Comparison of ENCODE assay signal across 1 cellular context in the genomic region with DNA sequence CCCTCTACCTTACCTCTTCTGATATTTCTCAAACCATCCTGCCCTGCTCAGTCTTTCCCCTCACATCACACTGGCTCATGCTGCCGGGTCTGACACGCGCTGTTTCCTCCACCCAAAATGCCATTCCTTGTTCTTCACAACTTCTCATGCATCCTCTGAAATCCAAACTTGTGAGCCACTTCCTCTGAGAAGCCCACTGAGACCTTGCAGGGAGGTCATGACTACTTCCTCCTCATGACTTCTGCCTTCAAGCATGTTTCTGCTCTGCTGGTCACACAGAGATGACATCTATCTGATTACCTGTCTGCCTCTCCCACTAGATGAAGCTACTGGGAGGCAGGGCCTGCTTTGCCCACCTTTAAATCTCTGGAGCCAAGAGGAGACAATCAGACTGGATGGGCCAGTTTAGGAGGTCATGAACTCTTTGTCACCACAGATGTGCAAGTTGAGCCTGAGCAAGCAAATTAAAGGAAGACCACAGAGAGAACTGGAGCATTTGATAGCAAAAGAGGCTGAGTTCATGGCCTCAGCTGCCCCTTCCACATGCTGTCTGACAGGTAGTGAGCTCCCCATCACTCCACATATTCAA.
TF ChIP-seq lines count a peak whose summit lies in the region.

No MANE protein-coding gene starts in this region.

TF ChIP-seq in K562, 482 proteins besides CTCF, POLR2A, EP300 and RAD21 (continued from another document and continues in another):
- TF ChIP-seq, protein P1, sequence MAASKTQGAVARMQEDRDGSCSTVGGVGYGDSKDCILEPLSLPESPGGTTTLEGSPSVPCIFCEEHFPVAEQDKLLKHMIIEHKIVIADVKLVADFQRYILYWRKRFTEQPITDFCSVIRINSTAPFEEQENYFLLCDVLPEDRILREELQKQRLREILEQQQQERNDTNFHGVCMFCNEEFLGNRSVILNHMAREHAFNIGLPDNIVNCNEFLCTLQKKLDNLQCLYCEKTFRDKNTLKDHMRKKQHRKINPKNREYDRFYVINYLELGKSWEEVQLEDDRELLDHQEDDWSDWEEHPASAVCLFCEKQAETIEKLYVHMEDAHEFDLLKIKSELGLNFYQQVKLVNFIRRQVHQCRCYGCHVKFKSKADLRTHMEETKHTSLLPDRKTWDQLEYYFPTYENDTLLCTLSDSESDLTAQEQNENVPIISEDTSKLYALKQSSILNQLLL (CRISPR knock-in tag; IDR thresholded peaks at IDR 0.05; ENCODE audit: borderline replicate concordance) = no peak
- TF ChIP-seq, protein P2, sequence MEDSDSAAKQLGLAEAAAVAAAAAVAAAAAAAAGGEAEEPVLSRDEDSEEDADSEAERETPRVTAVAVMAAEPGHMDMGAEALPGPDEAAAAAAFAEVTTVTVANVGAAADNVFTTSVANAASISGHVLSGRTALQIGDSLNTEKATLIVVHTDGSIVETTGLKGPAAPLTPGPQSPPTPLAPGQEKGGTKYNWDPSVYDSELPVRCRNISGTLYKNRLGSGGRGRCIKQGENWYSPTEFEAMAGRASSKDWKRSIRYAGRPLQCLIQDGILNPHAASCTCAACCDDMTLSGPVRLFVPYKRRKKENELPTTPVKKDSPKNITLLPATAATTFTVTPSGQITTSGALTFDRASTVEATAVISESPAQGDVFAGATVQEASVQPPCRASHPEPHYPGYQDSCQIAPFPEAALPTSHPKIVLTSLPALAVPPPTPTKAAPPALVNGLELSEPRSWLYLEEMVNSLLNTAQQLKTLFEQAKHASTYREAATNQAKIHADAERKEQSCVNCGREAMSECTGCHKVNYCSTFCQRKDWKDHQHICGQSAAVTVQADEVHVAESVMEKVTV (CRISPR knock-in tag; IDR thresholded peaks at IDR 0.05) = no peak
- TF ChIP-seq ZNF232 (CRISPR knock-in tag; IDR thresholded peaks at IDR 0.05) (no peak), BACH1 (tag; IDR thresholded peaks at IDR 0.05) (no peak), ZNF707 (CRISPR knock-in tag; conservative IDR thresholded peaks at IDR 0.05) (no peak), SREBF2 (CRISPR knock-in tag; IDR thresholded peaks at IDR 0.05) (no peak), CTBP1 (IDR thresholded peaks at IDR 0.05; ENCODE audit: borderline replicate concordance) (peak; percentile 62), ZNF24 (IDR thresholded peaks at IDR 0.05) (no peak), TEAD1 (CRISPR knock-in tag; IDR thresholded peaks at IDR 0.05) (no peak), HDAC3 (IDR thresholded peaks at IDR 0.05; ENCODE audit: borderline replicate concordance, partially characterized antibody) (no peak), NR2C2 (CRISPR knock-in tag; IDR thresholded peaks at IDR 0.05) (no peak), NR2C2 (tag; IDR thresholded peaks at IDR 0.05) (0 out of 2 replicates have a peak, but pooled peaks have one; percentile 45), HDAC1 (IDR thresholded peaks at IDR 0.05) (peak in 1 of 2 experiments; percentile 22; a peak in 1 of 4 replicates), PHB (CRISPR knock-in tag; IDR thresholded peaks at IDR 0.05) (no peak), MEIS2 (IDR thresholded peaks at IDR 0.05; ENCODE audit: partially characterized antibody) (peak; percentile 3), NR4A1 (CRISPR knock-in tag; IDR thresholded peaks at IDR 0.05) (no peak), NR4A1 (tag; IDR thresholded peaks at IDR 0.05) (no peak), KDM5B (IDR thresholded peaks at IDR 0.05; ENCODE audit: insufficient replicate concordance, low read depth, low read length) (no peak), DNMT1 (IDR thresholded peaks at IDR 0.05) (no peak), ZNF217 (CRISPR knock-in tag; IDR thresholded peaks at IDR 0.05) (no peak)
- TF ChIP-seq, protein P3, sequence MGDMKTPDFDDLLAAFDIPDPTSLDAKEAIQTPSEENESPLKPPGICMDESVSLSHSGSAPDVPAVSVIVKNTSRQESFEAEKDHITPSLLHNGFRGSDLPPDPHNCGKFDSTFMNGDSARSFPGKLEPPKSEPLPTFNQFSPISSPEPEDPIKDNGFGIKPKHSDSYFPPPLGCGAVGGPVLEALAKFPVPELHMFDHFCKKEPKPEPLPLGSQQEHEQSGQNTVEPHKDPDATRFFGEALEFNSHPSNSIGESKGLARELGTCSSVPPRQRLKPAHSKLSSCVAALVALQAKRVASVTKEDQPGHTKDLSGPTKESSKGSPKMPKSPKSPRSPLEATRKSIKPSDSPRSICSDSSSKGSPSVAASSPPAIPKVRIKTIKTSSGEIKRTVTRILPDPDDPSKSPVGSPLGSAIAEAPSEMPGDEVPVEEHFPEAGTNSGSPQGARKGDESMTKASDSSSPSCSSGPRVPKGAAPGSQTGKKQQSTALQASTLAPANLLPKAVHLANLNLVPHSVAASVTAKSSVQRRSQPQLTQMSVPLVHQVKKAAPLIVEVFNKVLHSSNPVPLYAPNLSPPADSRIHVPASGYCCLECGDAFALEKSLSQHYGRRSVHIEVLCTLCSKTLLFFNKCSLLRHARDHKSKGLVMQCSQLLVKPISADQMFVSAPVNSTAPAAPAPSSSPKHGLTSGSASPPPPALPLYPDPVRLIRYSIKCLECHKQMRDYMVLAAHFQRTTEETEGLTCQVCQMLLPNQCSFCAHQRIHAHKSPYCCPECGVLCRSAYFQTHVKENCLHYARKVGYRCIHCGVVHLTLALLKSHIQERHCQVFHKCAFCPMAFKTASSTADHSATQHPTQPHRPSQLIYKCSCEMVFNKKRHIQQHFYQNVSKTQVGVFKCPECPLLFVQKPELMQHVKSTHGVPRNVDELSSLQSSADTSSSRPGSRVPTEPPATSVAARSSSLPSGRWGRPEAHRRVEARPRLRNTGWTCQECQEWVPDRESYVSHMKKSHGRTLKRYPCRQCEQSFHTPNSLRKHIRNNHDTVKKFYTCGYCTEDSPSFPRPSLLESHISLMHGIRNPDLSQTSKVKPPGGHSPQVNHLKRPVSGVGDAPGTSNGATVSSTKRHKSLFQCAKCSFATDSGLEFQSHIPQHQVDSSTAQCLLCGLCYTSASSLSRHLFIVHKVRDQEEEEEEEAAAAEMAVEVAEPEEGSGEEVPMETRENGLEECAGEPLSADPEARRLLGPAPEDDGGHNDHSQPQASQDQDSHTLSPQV (IDR thresholded peaks at IDR 0.05) = peak; percentile 40; the same call in 1 of the 2 replicates
- TF ChIP-seq, protein P4, sequence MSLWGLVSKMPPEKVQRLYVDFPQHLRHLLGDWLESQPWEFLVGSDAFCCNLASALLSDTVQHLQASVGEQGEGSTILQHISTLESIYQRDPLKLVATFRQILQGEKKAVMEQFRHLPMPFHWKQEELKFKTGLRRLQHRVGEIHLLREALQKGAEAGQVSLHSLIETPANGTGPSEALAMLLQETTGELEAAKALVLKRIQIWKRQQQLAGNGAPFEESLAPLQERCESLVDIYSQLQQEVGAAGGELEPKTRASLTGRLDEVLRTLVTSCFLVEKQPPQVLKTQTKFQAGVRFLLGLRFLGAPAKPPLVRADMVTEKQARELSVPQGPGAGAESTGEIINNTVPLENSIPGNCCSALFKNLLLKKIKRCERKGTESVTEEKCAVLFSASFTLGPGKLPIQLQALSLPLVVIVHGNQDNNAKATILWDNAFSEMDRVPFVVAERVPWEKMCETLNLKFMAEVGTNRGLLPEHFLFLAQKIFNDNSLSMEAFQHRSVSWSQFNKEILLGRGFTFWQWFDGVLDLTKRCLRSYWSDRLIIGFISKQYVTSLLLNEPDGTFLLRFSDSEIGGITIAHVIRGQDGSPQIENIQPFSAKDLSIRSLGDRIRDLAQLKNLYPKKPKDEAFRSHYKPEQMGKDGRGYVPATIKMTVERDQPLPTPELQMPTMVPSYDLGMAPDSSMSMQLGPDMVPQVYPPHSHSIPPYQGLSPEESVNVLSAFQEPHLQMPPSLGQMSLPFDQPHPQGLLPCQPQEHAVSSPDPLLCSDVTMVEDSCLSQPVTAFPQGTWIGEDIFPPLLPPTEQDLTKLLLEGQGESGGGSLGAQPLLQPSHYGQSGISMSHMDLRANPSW (CRISPR knock-in tag; IDR thresholded peaks at IDR 0.05) = no peak
- TF ChIP-seq, protein P5, sequence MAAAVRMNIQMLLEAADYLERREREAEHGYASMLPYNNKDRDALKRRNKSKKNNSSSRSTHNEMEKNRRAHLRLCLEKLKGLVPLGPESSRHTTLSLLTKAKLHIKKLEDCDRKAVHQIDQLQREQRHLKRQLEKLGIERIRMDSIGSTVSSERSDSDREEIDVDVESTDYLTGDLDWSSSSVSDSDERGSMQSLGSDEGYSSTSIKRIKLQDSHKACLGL (CRISPR knock-in tag; IDR thresholded peaks at IDR 0.05; ENCODE audit: borderline replicate concordance, poor library complexity, severe bottlenecking) = no peak
- TF ChIP-seq, protein P6, sequence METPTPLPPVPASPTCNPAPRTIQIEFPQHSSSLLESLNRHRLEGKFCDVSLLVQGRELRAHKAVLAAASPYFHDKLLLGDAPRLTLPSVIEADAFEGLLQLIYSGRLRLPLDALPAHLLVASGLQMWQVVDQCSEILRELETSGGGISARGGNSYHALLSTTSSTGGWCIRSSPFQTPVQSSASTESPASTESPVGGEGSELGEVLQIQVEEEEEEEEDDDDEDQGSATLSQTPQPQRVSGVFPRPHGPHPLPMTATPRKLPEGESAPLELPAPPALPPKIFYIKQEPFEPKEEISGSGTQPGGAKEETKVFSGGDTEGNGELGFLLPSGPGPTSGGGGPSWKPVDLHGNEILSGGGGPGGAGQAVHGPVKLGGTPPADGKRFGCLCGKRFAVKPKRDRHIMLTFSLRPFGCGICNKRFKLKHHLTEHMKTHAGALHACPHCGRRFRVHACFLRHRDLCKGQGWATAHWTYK (CRISPR knock-in tag; IDR thresholded peaks at IDR 0.05) = no peak
- TF ChIP-seq, protein P7, sequence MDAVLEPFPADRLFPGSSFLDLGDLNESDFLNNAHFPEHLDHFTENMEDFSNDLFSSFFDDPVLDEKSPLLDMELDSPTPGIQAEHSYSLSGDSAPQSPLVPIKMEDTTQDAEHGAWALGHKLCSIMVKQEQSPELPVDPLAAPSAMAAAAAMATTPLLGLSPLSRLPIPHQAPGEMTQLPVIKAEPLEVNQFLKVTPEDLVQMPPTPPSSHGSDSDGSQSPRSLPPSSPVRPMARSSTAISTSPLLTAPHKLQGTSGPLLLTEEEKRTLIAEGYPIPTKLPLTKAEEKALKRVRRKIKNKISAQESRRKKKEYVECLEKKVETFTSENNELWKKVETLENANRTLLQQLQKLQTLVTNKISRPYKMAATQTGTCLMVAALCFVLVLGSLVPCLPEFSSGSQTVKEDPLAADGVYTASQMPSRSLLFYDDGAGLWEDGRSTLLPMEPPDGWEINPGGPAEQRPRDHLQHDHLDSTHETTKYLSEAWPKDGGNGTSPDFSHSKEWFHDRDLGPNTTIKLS (IDR thresholded peaks at IDR 0.05; ENCODE audit: borderline replicate concordance, low read depth) = 0 out of 2 replicates have a peak, but pooled peaks have one; percentile 8
- TF ChIP-seq, protein P8, sequence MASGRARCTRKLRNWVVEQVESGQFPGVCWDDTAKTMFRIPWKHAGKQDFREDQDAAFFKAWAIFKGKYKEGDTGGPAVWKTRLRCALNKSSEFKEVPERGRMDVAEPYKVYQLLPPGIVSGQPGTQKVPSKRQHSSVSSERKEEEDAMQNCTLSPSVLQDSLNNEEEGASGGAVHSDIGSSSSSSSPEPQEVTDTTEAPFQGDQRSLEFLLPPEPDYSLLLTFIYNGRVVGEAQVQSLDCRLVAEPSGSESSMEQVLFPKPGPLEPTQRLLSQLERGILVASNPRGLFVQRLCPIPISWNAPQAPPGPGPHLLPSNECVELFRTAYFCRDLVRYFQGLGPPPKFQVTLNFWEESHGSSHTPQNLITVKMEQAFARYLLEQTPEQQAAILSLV (tag; IDR thresholded peaks at IDR 0.05) = no peak
